22 cellular contexts compared by ENCODE assay signal in genomic region chr10:79321494-79321882, GRCh38. TPM values are rescaled to one million over a fixed set of nuclear protein-coding genes. Genes with fewer than 3 reads are reported as not detected.
DNase-seq lines count a peak whose midpoint lies in the region; ATAC-seq and TF ChIP-seq lines count a peak whose summit lies in the region.
"Had no signal": no experiment of that assay in that cellular context is flagged by ENCODE, and none has a peak within 500 bp of the region (broad histone marks: within the 10 kb centered on the region; RNA-seq: fewer than 3 reads in every experiment).

No MANE protein-coding gene starts in this region.

- peaks cover 2% of the 10 kb centered on the region for H3K36me3 Mint-ChIP-seq in activated CD4-positive, alpha-beta T cell treated with anti-CD3 and anti-CD28 coated beads for 36 hours (ENCODE audit: low read depth)
- peaks cover 0 to 4% of the 10 kb centered on the region in 2 donors for H3K36me3 Mint-ChIP-seq in CD4-positive, alpha-beta memory T cell
- H3K36me3 Mint-ChIP-seq in activated CD8-positive, alpha-beta T cell treated with anti-CD3 and anti-CD28 coated beads for 36 hours (ENCODE audit: low read depth), result no peaks in the 10 kb centered on the region
- H3K36me3 Mint-ChIP-seq: memory B cell had no signal

- POLR2A ChIA-PET in activated CD4-positive, alpha-beta T cell treated with anti-CD3 and anti-CD28 coated beads for 36 hours (lab: Charles Lee), result no interaction called here
- POLR2A ChIA-PET in CD4-positive, alpha-beta memory T cell (lab: Charles Lee; ENCODE audit: partially characterized antibody), result interaction anchor here (1.0 to 5.5 kb wide), 4 partner anchors 12 to 34 kb away, joined by 3 to 54 read pairs (median 12); partner anchors contain the start of gene PPIF
- POLR2A ChIA-PET in activated CD8-positive, alpha-beta T cell treated with anti-CD3 and anti-CD28 coated beads for 36 hours (lab: Charles Lee), result interaction anchor here (1.1 to 13.7 kb wide), 4 partner anchors 10 to 79 kb away, joined by 4 to 155 read pairs (median 6); partner anchors contain the start of gene PPIF

- H3K4me1 Mint-ChIP-seq in activated CD4-positive, alpha-beta T cell treated with anti-CD3 and anti-CD28 coated beads for 36 hours, result peaks cover 84% of the 10 kb centered on the region
- peaks cover 70 to 82% (median 79%) of the 10 kb centered on the region in 4 donors for H3K4me1 Mint-ChIP-seq in CD4-positive, alpha-beta memory T cell
- H3K4me1 Mint-ChIP-seq in activated CD8-positive, alpha-beta T cell treated with anti-CD3 and anti-CD28 coated beads for 36 hours (ENCODE audit: low read depth), result peaks cover 80% of the 10 kb centered on the region

- no peak overlapping the region for H3K4me3 ChIP-seq in CD4-positive, alpha-beta memory T cell (ENCODE audit: low read length in 2 of 2)
- no peak overlapping the region for H3K4me3 ChIP-seq in lower lobe of right lung
- H3K4me3 ChIP-seq in gastroesophageal sphincter, result no peak overlapping the region
- H3K4me3 ChIP-seq in uterus, result no peak overlapping the region
- H3K4me3 ChIP-seq: dorsolateral prefrontal cortex, upper lobe of right lung had no signal

- no peak for TF ChIP-seq EP300 in gastroesophageal sphincter (IDR thresholded peaks at IDR 0.05)

- no peak for ATAC-seq in activated CD4-positive, alpha-beta T cell treated with anti-CD3 and anti-CD28 coated beads for 36 hours
- no peak for ATAC-seq in activated CD8-positive, alpha-beta T cell treated with anti-CD3 and anti-CD28 coated beads for 36 hours
- ATAC-seq in lower lobe of right lung (no peak), gastroesophageal sphincter (no peak)

- H3K4me1 ChIP-seq in CD4-positive, alpha-beta memory T cell (ENCODE audit: insufficient read depth, low read length), result peaks cover 96% of the 10 kb centered on the region
- H3K4me1 ChIP-seq in lower lobe of right lung, result peaks cover 30% of the 10 kb centered on the region
- H3K4me1 ChIP-seq in gastroesophageal sphincter, result peaks cover 0 to 18% (median 10%) of the 10 kb centered on the region in 3 donors
- H3K4me1 ChIP-seq in uterus, result no peaks in the 10 kb centered on the region

- H3K9me3 ChIP-seq in CD4-positive, alpha-beta memory T cell (ENCODE audit: control insufficient read depth in 1 of 2, low read length in 2 of 2), result no peaks in the 10 kb centered on the region
- no peaks in the 10 kb centered on the region for H3K9me3 ChIP-seq in lower lobe of right lung
- H3K9me3 ChIP-seq in gastroesophageal sphincter, result no peaks in the 10 kb centered on the region
- no peaks in the 10 kb centered on the region for H3K9me3 ChIP-seq in uterus
- H3K9me3 ChIP-seq: upper lobe of right lung had no signal

- no peaks in the 10 kb centered on the region for H3K27me3 ChIP-seq in CD4-positive, alpha-beta memory T cell (ENCODE audit: insufficient read depth, low read length)
- H3K27me3 ChIP-seq in lower lobe of right lung (ENCODE audit: low read depth) (no peaks in the 10 kb centered on the region), gastroesophageal sphincter (no peaks in the 10 kb centered on the region), uterus (no peaks in the 10 kb centered on the region)
- H3K27me3 ChIP-seq: dorsolateral prefrontal cortex, upper lobe of right lung had no signal

- H3K9me3 Mint-ChIP-seq in activated CD4-positive, alpha-beta T cell treated with anti-CD3 and anti-CD28 coated beads for 36 hours (ENCODE audit: low read depth), result peaks cover 3% of the 10 kb centered on the region
- peaks cover 0 to 4% (median 3%) of the 10 kb centered on the region in 8 donors for H3K9me3 Mint-ChIP-seq in CD4-positive, alpha-beta memory T cell
- H3K9me3 Mint-ChIP-seq in activated CD8-positive, alpha-beta T cell treated with anti-CD3 and anti-CD28 coated beads for 36 hours, result peaks cover 10% of the 10 kb centered on the region

- H3K27ac ChIP-seq in CD4-positive, alpha-beta memory T cell (ENCODE audit: low read depth, low read length), result no peak overlapping the region
- H3K27ac ChIP-seq in lower lobe of right lung, result no peak overlapping the region
- H3K27ac ChIP-seq in gastroesophageal sphincter, result no peak overlapping the region
- H3K27ac ChIP-seq in uterus, result no peak overlapping the region
- H3K27ac ChIP-seq: WERI-Rb-1 had no signal

- H3K4me3 Mint-ChIP-seq in activated CD4-positive, alpha-beta T cell treated with anti-CD3 and anti-CD28 coated beads for 36 hours, result no peak overlapping the region
- H3K4me3 Mint-ChIP-seq in CD4-positive, alpha-beta memory T cell, result peak overlapping the region in 2 of 8 donors; percentile 23 to 86
- H3K4me3 Mint-ChIP-seq in activated CD8-positive, alpha-beta T cell treated with anti-CD3 and anti-CD28 coated beads for 36 hours, result no peak overlapping the region
- H3K4me3 Mint-ChIP-seq: activated naive CD4-positive, alpha-beta T cell treated with anti-CD3 and anti-CD28 coated beads, Interleukin-2, amount 10 ng/mL, durations not matched to agents 7 days and 5 days; memory B cell; nephron progenitor cell had no signal

- CTCF ChIA-PET in activated CD4-positive, alpha-beta T cell treated with anti-CD3 and anti-CD28 coated beads for 36 hours (lab: Charles Lee), result interaction anchor here (0.6 to 2.9 kb wide), 7 partner anchors 9 to 127 kb away, joined by 3 to 26 read pairs (median 3); no protein-coding TSS in a partner anchor
- CTCF ChIA-PET in CD4-positive, alpha-beta memory T cell (lab: Charles Lee; ENCODE audit: partially characterized antibody), result interaction anchor here (5.3 kb wide), 1 partner anchor 25 kb away, joined by 57 read pairs; the partner anchor contains the start of gene PPIF
- CTCF ChIA-PET in activated CD8-positive, alpha-beta T cell treated with anti-CD3 and anti-CD28 coated beads for 36 hours (lab: Charles Lee), result interaction anchor here (0.8 to 4.4 kb wide), 3 partner anchors 24 to 27 kb away, joined by 3 to 27 read pairs (median 3); no protein-coding TSS in a partner anchor

- TF ChIP-seq CTCF in activated CD8-positive, alpha-beta T cell treated with anti-CD3 and anti-CD28 coated beads for 36 hours (IDR thresholded peaks at IDR 0.05), result no peak
- TF ChIP-seq CTCF in lower lobe of right lung (IDR thresholded peaks at IDR 0.05) (no peak), gastroesophageal sphincter (IDR thresholded peaks at IDR 0.05) (no peak), uterus (IDR thresholded peaks at IDR 0.05) (no peak)

- intact Hi-C loops in activated CD4-positive, alpha-beta T cell treated with anti-CD3 and anti-CD28 coated beads for 36 hours (cut with DNase I, micrococcal nuclease), result loop anchor here (5.0 to 10.0 kb wide), 5 partner anchors 34 to 1289 kb away; partner anchors contain the start of genes RPS24 (in 1 of the 2) and TSPAN14 (in 1 of the 2)
- intact Hi-C loops in CD4-positive, alpha-beta memory T cell (cut with micrococcal nuclease), result loop anchor here (5.0 to 10.0 kb wide), 3 partner anchors 126 to 1287 kb away; partner anchors contain the start of genes RPS24, ZCCHC24 and ZMIZ1
- intact Hi-C loops in activated CD8-positive, alpha-beta T cell treated with anti-CD3 and anti-CD28 coated beads for 36 hours (cut with micrococcal nuclease), result loop anchor here (10.0 kb wide), 1 partner anchor 77 kb away; no protein-coding TSS in a partner anchor
- intact Hi-C loops in lower lobe of right lung (cut with DNase I), result no loop called here
- intact Hi-C loops in uterus (cut with DNase I; ENCODE audit: low total_unique reads), result no loop called here

- 60 to 87% methylated on average over 1 to 2 of the region's 2 CpGs for WGBS in gastroesophageal sphincter (ENCODE audit: low coverage in 1 of 2), 2 donors

- peak overlapping the region; percentile 52 for H3K27ac Mint-ChIP-seq in activated CD4-positive, alpha-beta T cell treated with anti-CD3 and anti-CD28 coated beads for 36 hours
- H3K27ac Mint-ChIP-seq in CD4-positive, alpha-beta memory T cell, result peak overlapping the region in 4 of 7 donors; percentile 48 to 98 (median 88)
- peak overlapping the region; percentile 32 for H3K27ac Mint-ChIP-seq in activated CD8-positive, alpha-beta T cell treated with anti-CD3 and anti-CD28 coated beads for 36 hours
- H3K27ac Mint-ChIP-seq: memory B cell, nephron progenitor cell had no signal

- TF ChIP-seq POLR2A in gastroesophageal sphincter (IDR thresholded peaks at IDR 0.05) (no peak), uterus (IDR thresholded peaks at IDR 0.05) (no peak)

- DNase-seq in activated CD4-positive, alpha-beta T cell treated with anti-CD3 and anti-CD28 coated beads for 36 hours, result no peak
- DNase-seq in activated CD4-positive, alpha-beta T cell treated with anti-CD3 and anti-CD28 coated beads, Interleukin-2, amount 50 U/mL, for 4 hours, result no peak
- no peak for DNase-seq in CD4-positive, alpha-beta memory T cell
- no peak for DNase-seq in activated CD8-positive, alpha-beta T cell treated with anti-CD3 and anti-CD28 coated beads for 36 hours
- peak; percentile 32 for DNase-seq in lower lobe of right lung
- DNase-seq in islet precursor cell, result no peak
- no peak for DNase-seq in uterus
- DNase-seq: activated naive CD4-positive, alpha-beta T cell treated with anti-CD3 and anti-CD28 coated beads, Interleukin-2, amount 10 ng/mL, durations not matched to agents 7 days and 5 days; DND-41; glutamatergic neuron; H7; Kasumi-1; NCI-H1417 treated with DMSO at 0.1 percent for 48 hours; NCI-H2171; NCI-H774; nephron progenitor cell; stimulated activated naive CD4-positive, alpha-beta T cell treated with Interleukin-2 at 50 U/mL for 16 hours; upper lobe of right lung; WERI-Rb-1 had no signal

- no peaks in the 10 kb centered on the region for H3K27me3 Mint-ChIP-seq in activated CD4-positive, alpha-beta T cell treated with anti-CD3 and anti-CD28 coated beads for 36 hours
- H3K27me3 Mint-ChIP-seq in CD4-positive, alpha-beta memory T cell, result peaks cover 1 to 4% of the 10 kb centered on the region in 2 donors
- H3K27me3 Mint-ChIP-seq in activated CD8-positive, alpha-beta T cell treated with anti-CD3 and anti-CD28 coated beads for 36 hours, result no peaks in the 10 kb centered on the region
- H3K27me3 Mint-ChIP-seq: memory B cell had no signal

- H3K36me3 ChIP-seq in CD4-positive, alpha-beta memory T cell (ENCODE audit: insufficient read depth, low read length), result no peaks in the 10 kb centered on the region
- H3K36me3 ChIP-seq in lower lobe of right lung, result no peaks in the 10 kb centered on the region
- H3K36me3 ChIP-seq in gastroesophageal sphincter, result no peaks in the 10 kb centered on the region
- no peaks in the 10 kb centered on the region for H3K36me3 ChIP-seq in uterus
- H3K36me3 ChIP-seq: upper lobe of right lung, WERI-Rb-1 had no signal

RNA-seq across cellular contexts. Expression of gene PPIF, which starts 25.8 kb away (rescaled TPM):
- 10 to 100 TPM; 92.3 to 96.1 TPM for total RNA-seq in activated CD4-positive, alpha-beta T cell treated with anti-CD3 and anti-CD28 coated beads for 36 hours
- 10 to 100 TPM; 26.3 to 33.7 TPM for total RNA-seq in CD4-positive, alpha-beta memory T cell
- polyA plus RNA-seq in CD4-positive, alpha-beta memory T cell, result 10 to 100 TPM; 10.6 to 13.1 TPM
- 10 to 100 TPM; 81.5 to 88.6 TPM for total RNA-seq in activated CD8-positive, alpha-beta T cell treated with anti-CD3 and anti-CD28 coated beads for 36 hours
- 28.5 TPM for total RNA-seq in lower lobe of right lung
- total RNA-seq in gastroesophageal sphincter, result 10 to 100 TPM; 16.5 to 38.0 (median 22.8) TPM
- total RNA-seq in uterus, result 10 to 100 TPM in 3 of 4 donors, under 1 TPM in 1; 0.26 to 22.6 (median 12.7) TPM

Comparison
In these comparisons a context has a peak if more than half of its experiments do, and no peak if none do; other contexts are left out.
1. H3K27ac Mint-ChIP-seq: peak in every context shown above with its lines; median percentile 88 in CD4-positive, alpha-beta memory T cell; 52 in activated CD4-positive, alpha-beta T cell treated with anti-CD3 and anti-CD28 coated beads for 36 hours; 32 in activated CD8-positive, alpha-beta T cell treated with anti-CD3 and anti-CD28 coated beads for 36 hours.
2. intact Hi-C loops: an anchor here in activated CD4-positive, alpha-beta T cell treated with anti-CD3 and anti-CD28 coated beads for 36 hours (5.0 to 10.0 kb wide), CD4-positive, alpha-beta memory T cell (5.0 to 10.0 kb wide) and activated CD8-positive, alpha-beta T cell treated with anti-CD3 and anti-CD28 coated beads for 36 hours (10.0 kb wide); none called in lower lobe of right lung and uterus.